In the genomic region with DNA sequence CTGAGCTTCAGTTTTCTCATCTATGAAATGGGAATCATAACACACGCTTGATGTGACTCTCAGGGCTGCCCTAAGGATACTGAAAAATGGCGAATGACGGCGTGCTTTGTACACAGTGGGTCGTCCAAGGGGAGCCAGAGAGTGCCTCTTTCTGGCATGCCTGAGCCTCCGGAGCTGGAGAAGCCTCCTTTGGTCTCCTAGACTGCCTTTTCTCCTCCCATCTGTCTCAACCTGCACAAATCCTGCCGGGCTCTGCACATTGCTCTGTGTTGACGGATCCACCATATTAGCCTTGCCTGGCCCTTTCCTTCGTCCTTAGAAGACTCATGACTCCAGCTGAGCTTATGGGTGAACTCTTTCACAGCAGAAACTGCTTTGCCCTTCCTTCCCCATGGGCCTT, we compare ENCODE assay signal across 15 cellular contexts.
"Had no signal": no experiment of that assay in that cellular context is flagged by ENCODE, and none has a peak within 500 bp of the region (broad histone marks: within the 10 kb centered on the region; RNA-seq: fewer than 3 reads in every experiment).

No MANE protein-coding gene starts in this region.

- DNase-seq: activated CD4-positive, alpha-beta T cell treated with anti-CD3 and anti-CD28 coated beads, Interleukin-2, amount 10 ng/mL, durations not matched to agents 7 days and 5 days; activated CD8-positive, alpha-beta memory T cell treated with anti-CD3 and anti-CD28 coated beads for 24 hours; activated naive CD4-positive, alpha-beta T cell treated with anti-CD3 and anti-CD28 coated beads, Interleukin-2, amount 10 ng/mL, durations not matched to agents 7 days and 5 days; activated T-cell treated with anti-CD3 and anti-CD28 coated beads for 4 hours; adrenal gland; body of pancreas; esophagus squamous epithelium; foreskin melanocyte; small intestine; T-helper 1 cell; trophoblast cell had no signal

- H3K4me3 ChIP-seq: adrenal gland, body of pancreas, dorsolateral prefrontal cortex, esophagus squamous epithelium had no signal

- H3K27ac ChIP-seq: adrenal gland, body of pancreas, dorsolateral prefrontal cortex had no signal

- H3K4me1 Mint-ChIP-seq: activated CD4-positive, alpha-beta T cell treated with anti-CD3 and anti-CD28 coated beads, Interleukin-2, amount 10 ng/mL, durations not matched to agents 7 days and 5 days; activated naive CD4-positive, alpha-beta T cell treated with anti-CD3 and anti-CD28 coated beads, Interleukin-2, amount 10 ng/mL, durations not matched to agents 7 days and 5 days; stimulated activated memory B cell treated with anti-CD40 and anti-IgM and Interleukin-4, amounts not matched to agents 10 μg/mL and 1 μg/mL and 100 μg/mL, for 72 hours had no signal

- H3K27me3 Mint-ChIP-seq: activated CD4-positive, alpha-beta T cell treated with anti-CD3 and anti-CD28 coated beads, Interleukin-2, amount 10 ng/mL, durations not matched to agents 7 days and 5 days; stimulated activated memory B cell treated with anti-CD40 and anti-IgM and Interleukin-4, amounts not matched to agents 10 μg/mL and 1 μg/mL and 100 μg/mL, for 72 hours had no signal

- H3K4me3 Mint-ChIP-seq: activated CD4-positive, alpha-beta T cell treated with anti-CD3 and anti-CD28 coated beads, Interleukin-2, amount 10 ng/mL, durations not matched to agents 7 days and 5 days; activated naive CD4-positive, alpha-beta T cell treated with anti-CD3 and anti-CD28 coated beads, Interleukin-2, amount 10 ng/mL, durations not matched to agents 7 days and 5 days; nephron; stimulated activated memory B cell treated with anti-CD40 and anti-IgM and Interleukin-4, amounts not matched to agents 10 μg/mL and 1 μg/mL and 100 μg/mL, for 72 hours had no signal

- H3K27ac Mint-ChIP-seq: activated CD4-positive, alpha-beta T cell treated with anti-CD3 and anti-CD28 coated beads, Interleukin-2, amount 10 ng/mL, durations not matched to agents 7 days and 5 days; activated naive CD4-positive, alpha-beta T cell treated with anti-CD3 and anti-CD28 coated beads, Interleukin-2, amount 10 ng/mL, durations not matched to agents 7 days and 5 days; activated T-helper 2 cell treated with anti-CD3 and anti-CD28 coated beads, Interferon-gamma antibody, Interleukin-2, Interleukin-4, amounts not matched to agents 10 μg/mL and 5 μg/mL and 100 μg/mL, durations not matched to agents 14 hours and 24 hours and 36 hours; stimulated activated memory B cell treated with anti-CD40 and anti-IgM and Interleukin-4, amounts not matched to agents 10 μg/mL and 1 μg/mL and 100 μg/mL, for 72 hours had no signal

- H3K36me3 Mint-ChIP-seq: activated naive CD4-positive, alpha-beta T cell treated with anti-CD3 and anti-CD28 coated beads, Interleukin-2, amount 10 ng/mL, durations not matched to agents 7 days and 5 days; stimulated activated memory B cell treated with anti-CD40 and anti-IgM and Interleukin-4, amounts not matched to agents 10 μg/mL and 1 μg/mL and 100 μg/mL, for 72 hours had no signal

- H3K9me3 Mint-ChIP-seq: activated CD4-positive, alpha-beta T cell treated with anti-CD3 and anti-CD28 coated beads, Interleukin-2, amount 10 ng/mL, durations not matched to agents 7 days and 5 days; activated T-helper 2 cell treated with anti-CD3 and anti-CD28 coated beads, Interferon-gamma antibody, Interleukin-2, Interleukin-4, amounts not matched to agents 10 μg/mL and 5 μg/mL and 100 μg/mL, durations not matched to agents 14 hours and 24 hours and 36 hours had no signal

- H3K27me3 ChIP-seq: adrenal gland, body of pancreas, esophagus squamous epithelium had no signal

- ATAC-seq: body of pancreas; stimulated activated memory B cell treated with anti-CD40 and anti-IgM and Interleukin-4, amounts not matched to agents 10 μg/mL and 1 μg/mL and 100 μg/mL, for 72 hours had no signal

- H3K4me1 ChIP-seq: adrenal gland, body of pancreas had no signal

- H3K36me3 ChIP-seq: adrenal gland, esophagus squamous epithelium had no signal

- H3K9me3 ChIP-seq: adrenal gland, body of pancreas, esophagus squamous epithelium had no signal
